Comparison of ENCODE assay signal across 17 cellular contexts in the genomic region with DNA sequence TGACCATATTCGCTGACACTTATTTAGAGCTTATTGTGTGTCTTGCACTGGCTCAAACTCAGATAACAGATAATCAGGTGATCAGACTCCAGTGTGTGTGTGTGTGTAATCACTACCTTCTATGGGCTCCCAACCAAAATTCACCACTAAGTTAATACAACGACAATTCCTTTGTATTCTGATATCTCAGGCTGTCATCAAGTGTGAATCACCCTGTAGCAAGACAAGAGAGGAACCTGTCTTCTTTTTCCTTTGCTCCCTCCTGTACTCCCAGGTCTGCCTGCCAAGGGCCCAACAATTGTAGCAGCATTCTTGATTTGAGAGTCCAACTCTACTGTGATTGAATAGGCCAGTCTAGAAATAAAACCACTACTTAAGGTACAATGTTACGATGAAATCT. TPM values are rescaled to one million over a fixed set of nuclear protein-coding genes. Genes with fewer than 3 reads are reported as not detected.
DNase-seq lines count a peak whose midpoint lies in the region; ATAC-seq and TF ChIP-seq lines count a peak whose summit lies in the region.
"Had no signal": no experiment of that assay in that cellular context is flagged by ENCODE, and none has a peak within 500 bp of the region (broad histone marks: within the 10 kb centered on the region; RNA-seq: fewer than 3 reads in every experiment).

No MANE protein-coding gene starts in this region.

- peaks cover 9% of the 10 kb centered on the region for H3K4me1 ChIP-seq in PC-3 (ENCODE audit: insufficient read depth, low read length)
- peaks cover 11% of the 10 kb centered on the region for H3K4me1 ChIP-seq in endodermal cell (ENCODE audit: control insufficient read depth, insufficient read depth, low read length)
- no peaks in the 10 kb centered on the region for H3K4me1 ChIP-seq in psoas muscle
- peaks cover 0 to 6% (median 0%) of the 10 kb centered on the region in 3 donors for H3K4me1 ChIP-seq in esophagus squamous epithelium
- H3K4me1 ChIP-seq: BE2C had no signal

- intact Hi-C loops in PC-3 (cut with micrococcal nuclease): no loop called here
- intact Hi-C loops in psoas muscle (cut with DNase I): no loop called here
- intact Hi-C loops in esophagus squamous epithelium (cut with DNase I): no loop called here

- no peaks in the 10 kb centered on the region for H3K9me2 ChIP-seq in PC-3 (replicated peaks; ENCODE audit: low read length)

- POLR2A ChIA-PET in PC-3 (lab: Charles Lee; ENCODE audit: unreplicated experiment): no interaction called here

- H3K4me3 ChIP-seq in PC-3 (ENCODE audit: low read length) (no peak overlapping the region), endodermal cell (ENCODE audit: low read length) (peak overlapping the region; percentile 44), psoas muscle (no peak overlapping the region), esophagus squamous epithelium (no peak overlapping the region)
- H3K4me3 ChIP-seq: A549, GM12878 had no signal

- H3K4me2 ChIP-seq in PC-3 (ENCODE audit: low read length): no peak overlapping the region
- H3K4me2 ChIP-seq: A549 had no signal

- no peak overlapping the region for H2AFZ ChIP-seq in PC-3 (ENCODE audit: low read length)

- no peaks in the 10 kb centered on the region for H3F3A ChIP-seq in PC-3 (ENCODE audit: low read length, unreplicated experiment)

- H3K27ac Mint-ChIP-seq in endodermal cell: no peak overlapping the region
- H3K27ac Mint-ChIP-seq in mesothelial cell of epicardium: peak overlapping the region; percentile 42
- no peak overlapping the region for H3K27ac Mint-ChIP-seq in activated T-cell treated with anti-CD3 and anti-CD28 coated beads, Interleukin-2, amount 50 U/mL, for 24 hours
- H3K27ac Mint-ChIP-seq: H9 had no signal

- H3K27me3 Mint-ChIP-seq in endodermal cell (ENCODE audit: insufficient read depth) (no peaks in the 10 kb centered on the region), mesothelial cell of epicardium (ENCODE audit: low read depth) (no peaks in the 10 kb centered on the region)
- H3K27me3 Mint-ChIP-seq in activated T-cell treated with anti-CD3 and anti-CD28 coated beads, Interleukin-2, amount 50 U/mL, for 24 hours: no peaks in the 10 kb centered on the region

- H3K27me3 ChIP-seq in PC-3 (ENCODE audit: low read length) (no peaks in the 10 kb centered on the region), endodermal cell (ENCODE audit: control insufficient read depth, insufficient read depth, low read length, poor library complexity, severe bottlenecking) (no peaks in the 10 kb centered on the region), psoas muscle (ENCODE audit: insufficient read depth in 3 of 3, low read length in 2 of 3) (no peaks in the 10 kb centered on the region), esophagus squamous epithelium (no peaks in the 10 kb centered on the region)
- H3K27me3 ChIP-seq: BE2C had no signal

- CTCF ChIA-PET in PC-3 (lab: Charles Lee): no interaction called here

- WGBS in endodermal cell (ENCODE audit: insufficient coverage in 1 of 2, insufficient read length in 1 of 2), 2 experiments: 85 to 94% methylated on average over 3 of the region's 3 CpGs
- 67 to 81% (median 75%) methylated on average over 3 of the region's 3 CpGs for WGBS in psoas muscle, 3 donors
- 73 to 82% methylated on average over 3 of the region's 3 CpGs for WGBS in esophagus squamous epithelium, 2 donors

- H4K20me1 ChIP-seq in PC-3 (ENCODE audit: low read length): no peaks in the 10 kb centered on the region

- no peaks in the 10 kb centered on the region for H3K79me2 ChIP-seq in PC-3 (ENCODE audit: low read length)

- H3K4me1 Mint-ChIP-seq in endodermal cell (peaks cover 17% of the 10 kb centered on the region), mesothelial cell of epicardium (peaks cover 37% of the 10 kb centered on the region)
- no peaks in the 10 kb centered on the region for H3K4me1 Mint-ChIP-seq in activated T-cell treated with anti-CD3 and anti-CD28 coated beads, Interleukin-2, amount 50 U/mL, for 24 hours (ENCODE audit: low read depth)
- H3K4me1 Mint-ChIP-seq: CD4-positive, alpha-beta memory T cell; H9 had no signal

- TF ChIP-seq CTCF in PC-3 (conservative IDR thresholded peaks at IDR 0.05; ENCODE audit: low read depth, low read length) (no peak), endodermal cell (conservative IDR thresholded peaks at IDR 0.05) (no peak), mesothelial cell of epicardium (IDR thresholded peaks at IDR 0.05; ENCODE audit: unreplicated experiment) (no peak), psoas muscle (IDR thresholded peaks at IDR 0.05) (no peak), esophagus squamous epithelium (IDR thresholded peaks at IDR 0.05) (no peak)

- H3K9me3 ChIP-seq in PC-3 (ENCODE audit: low read length): no peaks in the 10 kb centered on the region
- no peaks in the 10 kb centered on the region for H3K9me3 ChIP-seq in endodermal cell (ENCODE audit: control insufficient read depth, low read length)
- H3K9me3 ChIP-seq in psoas muscle: no peaks in the 10 kb centered on the region
- no peaks in the 10 kb centered on the region for H3K9me3 ChIP-seq in esophagus squamous epithelium
- H3K9me3 ChIP-seq: A549, BE2C had no signal

- no peaks in the 10 kb centered on the region for H3K36me3 ChIP-seq in PC-3 (ENCODE audit: low read depth, low read length)
- H3K36me3 ChIP-seq in endodermal cell (ENCODE audit: control insufficient read depth, insufficient read depth, low read length): no peaks in the 10 kb centered on the region
- peaks cover 0 to 16% of the 10 kb centered on the region in 2 donors for H3K36me3 ChIP-seq in psoas muscle (ENCODE audit: insufficient read depth in 1 of 2, low read depth in 1 of 2)
- H3K36me3 ChIP-seq in esophagus squamous epithelium: peaks cover 0 to 41% (median 9%) of the 10 kb centered on the region in 3 donors
- H3K36me3 ChIP-seq: BE2C had no signal

- H3K27ac ChIP-seq in PC-3 (ENCODE audit: low read length) (no peak overlapping the region), endodermal cell (ENCODE audit: low read depth, low read length) (no peak overlapping the region), psoas muscle (peak overlapping the region; percentile 46), esophagus squamous epithelium (no peak overlapping the region)
- H3K27ac ChIP-seq: A549, C4-2B had no signal

- BruUV-seq in PC-3 (replicated peaks; lab: Mats Ljungman, UMichigan): no TSS peak

- no peak overlapping the region for H3K4me3 Mint-ChIP-seq in endodermal cell
- no peak overlapping the region for H3K4me3 Mint-ChIP-seq in mesothelial cell of epicardium
- H3K4me3 Mint-ChIP-seq in activated T-cell treated with anti-CD3 and anti-CD28 coated beads, Interleukin-2, amount 50 U/mL, for 24 hours: no peak overlapping the region
- H3K4me3 Mint-ChIP-seq: CD4-positive, alpha-beta memory T cell; H9 had no signal

- ATAC-seq in PC-3: peak; percentile 37; the same call in 1 of the 2 replicates
- peak in 3 of 4 donors; percentile 56 to 83 (median 65) for ATAC-seq in psoas muscle
- ATAC-seq: A549, GM12878 had no signal

- DNase-seq in PC-3: peak; percentile 54
- no peak for DNase-seq in endodermal cell
- no peak for DNase-seq in mesothelial cell of epicardium (ENCODE audit: low spot score in 2 of 2, unreplicated experiment in 2 of 2)
- no peak for DNase-seq in psoas muscle
- DNase-seq in activated T-cell treated with anti-CD3 and anti-CD28 coated beads, Interleukin-2, amount 50 U/mL, for 24 hours: no peak
- DNase-seq in GM19238 (ENCODE audit: insufficient read length, low spot score): no peak
- no peak for DNase-seq in esophagus squamous epithelium (lab: John Stamatoyannopoulos, UW)
- DNase-seq: BE2C; CD4-positive, alpha-beta memory T cell; DMS79; GOT3; H9 had no signal

- H3K9me3 Mint-ChIP-seq in endodermal cell: no peaks in the 10 kb centered on the region
- H3K9me3 Mint-ChIP-seq in mesothelial cell of epicardium: no peaks in the 10 kb centered on the region
- no peaks in the 10 kb centered on the region for H3K9me3 Mint-ChIP-seq in activated T-cell treated with anti-CD3 and anti-CD28 coated beads, Interleukin-2, amount 50 U/mL, for 24 hours
- H3K9me3 Mint-ChIP-seq: CD4-positive, alpha-beta memory T cell; H9 had no signal

- TF ChIP-seq POLR2A in esophagus squamous epithelium (IDR thresholded peaks at IDR 0.05): no peak

- H3K36me3 Mint-ChIP-seq in endodermal cell (ENCODE audit: low read depth): no peaks in the 10 kb centered on the region
- no peaks in the 10 kb centered on the region for H3K36me3 Mint-ChIP-seq in mesothelial cell of epicardium
- no peaks in the 10 kb centered on the region for H3K36me3 Mint-ChIP-seq in activated T-cell treated with anti-CD3 and anti-CD28 coated beads, Interleukin-2, amount 50 U/mL, for 24 hours (ENCODE audit: low read depth)
- H3K36me3 Mint-ChIP-seq: CD4-positive, alpha-beta memory T cell had no signal

- H3K9ac ChIP-seq in PC-3 (ENCODE audit: low read length) (no peak overlapping the region), endodermal cell (ENCODE audit: extremely low read depth, low read length, poor library complexity, severe bottlenecking) (no peak overlapping the region)

RNA-seq across cellular contexts. Expression of gene ITGB6, which starts 25.8 kb away (rescaled TPM):
- total RNA-seq in PC-3 (2014; rRNA removed) (7.2 and 7.3 TPM in 2 replicates), endodermal cell (under 1 TPM in 1 of 2 donors, not detected in 1; 0.24 TPM), mesothelial cell of epicardium (13.1 to 14.9 TPM (median 14.3 TPM) in 3 replicates), psoas muscle (10 to 100 TPM in 2 of 4 donors, 1 to 10 TPM in 2; 4.6 to 24.3 (median 10.0) TPM), esophagus squamous epithelium (10 to 100 TPM; 25.3 to 42.2 (median 33.6) TPM)
- polyA plus RNA-seq in endodermal cell (2013, experiment 1 of 2): not detected
- polyA plus RNA-seq in endodermal cell (2013, experiment 2 of 2): 0.04 TPM
- polyA plus RNA-seq in psoas muscle: 1 to 10 TPM; 2.1 to 4.8 (median 3.0) TPM
- total RNA-seq: CD4-positive, alpha-beta memory T cell; G401; GM12878; H9 had no signal
- polyA plus RNA-seq: AG04450; CD4-positive, alpha-beta memory T cell had no signal
